ENCODE assay signal across 1 cellular context in the genomic region with DNA sequence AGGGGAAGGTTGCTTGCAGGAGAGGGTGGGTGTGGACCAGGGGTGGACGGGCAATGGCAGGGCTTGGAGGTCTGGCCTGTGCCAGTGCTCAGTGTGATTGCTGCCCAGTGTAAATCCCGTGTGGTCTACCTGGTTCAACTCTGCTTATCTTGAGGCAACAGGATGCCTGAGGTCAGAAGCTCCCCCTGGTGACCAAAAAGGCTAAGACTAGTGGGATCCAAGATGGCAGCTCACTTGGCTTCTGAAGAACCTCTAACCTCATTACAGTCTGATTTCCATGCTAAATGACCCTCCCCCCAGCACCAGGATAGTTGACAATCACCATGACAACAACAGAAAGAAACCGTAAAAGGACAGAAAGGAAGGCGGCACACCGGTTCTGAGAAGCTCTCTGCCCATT.
TF ChIP-seq lines count a peak whose summit lies in the region.

No MANE protein-coding gene starts in this region.

TF ChIP-seq in GM23338, 12 proteins besides CTCF, POLR2A, EP300 and RAD21 (continued from another document):
- TF ChIP-seq, protein P1, sequence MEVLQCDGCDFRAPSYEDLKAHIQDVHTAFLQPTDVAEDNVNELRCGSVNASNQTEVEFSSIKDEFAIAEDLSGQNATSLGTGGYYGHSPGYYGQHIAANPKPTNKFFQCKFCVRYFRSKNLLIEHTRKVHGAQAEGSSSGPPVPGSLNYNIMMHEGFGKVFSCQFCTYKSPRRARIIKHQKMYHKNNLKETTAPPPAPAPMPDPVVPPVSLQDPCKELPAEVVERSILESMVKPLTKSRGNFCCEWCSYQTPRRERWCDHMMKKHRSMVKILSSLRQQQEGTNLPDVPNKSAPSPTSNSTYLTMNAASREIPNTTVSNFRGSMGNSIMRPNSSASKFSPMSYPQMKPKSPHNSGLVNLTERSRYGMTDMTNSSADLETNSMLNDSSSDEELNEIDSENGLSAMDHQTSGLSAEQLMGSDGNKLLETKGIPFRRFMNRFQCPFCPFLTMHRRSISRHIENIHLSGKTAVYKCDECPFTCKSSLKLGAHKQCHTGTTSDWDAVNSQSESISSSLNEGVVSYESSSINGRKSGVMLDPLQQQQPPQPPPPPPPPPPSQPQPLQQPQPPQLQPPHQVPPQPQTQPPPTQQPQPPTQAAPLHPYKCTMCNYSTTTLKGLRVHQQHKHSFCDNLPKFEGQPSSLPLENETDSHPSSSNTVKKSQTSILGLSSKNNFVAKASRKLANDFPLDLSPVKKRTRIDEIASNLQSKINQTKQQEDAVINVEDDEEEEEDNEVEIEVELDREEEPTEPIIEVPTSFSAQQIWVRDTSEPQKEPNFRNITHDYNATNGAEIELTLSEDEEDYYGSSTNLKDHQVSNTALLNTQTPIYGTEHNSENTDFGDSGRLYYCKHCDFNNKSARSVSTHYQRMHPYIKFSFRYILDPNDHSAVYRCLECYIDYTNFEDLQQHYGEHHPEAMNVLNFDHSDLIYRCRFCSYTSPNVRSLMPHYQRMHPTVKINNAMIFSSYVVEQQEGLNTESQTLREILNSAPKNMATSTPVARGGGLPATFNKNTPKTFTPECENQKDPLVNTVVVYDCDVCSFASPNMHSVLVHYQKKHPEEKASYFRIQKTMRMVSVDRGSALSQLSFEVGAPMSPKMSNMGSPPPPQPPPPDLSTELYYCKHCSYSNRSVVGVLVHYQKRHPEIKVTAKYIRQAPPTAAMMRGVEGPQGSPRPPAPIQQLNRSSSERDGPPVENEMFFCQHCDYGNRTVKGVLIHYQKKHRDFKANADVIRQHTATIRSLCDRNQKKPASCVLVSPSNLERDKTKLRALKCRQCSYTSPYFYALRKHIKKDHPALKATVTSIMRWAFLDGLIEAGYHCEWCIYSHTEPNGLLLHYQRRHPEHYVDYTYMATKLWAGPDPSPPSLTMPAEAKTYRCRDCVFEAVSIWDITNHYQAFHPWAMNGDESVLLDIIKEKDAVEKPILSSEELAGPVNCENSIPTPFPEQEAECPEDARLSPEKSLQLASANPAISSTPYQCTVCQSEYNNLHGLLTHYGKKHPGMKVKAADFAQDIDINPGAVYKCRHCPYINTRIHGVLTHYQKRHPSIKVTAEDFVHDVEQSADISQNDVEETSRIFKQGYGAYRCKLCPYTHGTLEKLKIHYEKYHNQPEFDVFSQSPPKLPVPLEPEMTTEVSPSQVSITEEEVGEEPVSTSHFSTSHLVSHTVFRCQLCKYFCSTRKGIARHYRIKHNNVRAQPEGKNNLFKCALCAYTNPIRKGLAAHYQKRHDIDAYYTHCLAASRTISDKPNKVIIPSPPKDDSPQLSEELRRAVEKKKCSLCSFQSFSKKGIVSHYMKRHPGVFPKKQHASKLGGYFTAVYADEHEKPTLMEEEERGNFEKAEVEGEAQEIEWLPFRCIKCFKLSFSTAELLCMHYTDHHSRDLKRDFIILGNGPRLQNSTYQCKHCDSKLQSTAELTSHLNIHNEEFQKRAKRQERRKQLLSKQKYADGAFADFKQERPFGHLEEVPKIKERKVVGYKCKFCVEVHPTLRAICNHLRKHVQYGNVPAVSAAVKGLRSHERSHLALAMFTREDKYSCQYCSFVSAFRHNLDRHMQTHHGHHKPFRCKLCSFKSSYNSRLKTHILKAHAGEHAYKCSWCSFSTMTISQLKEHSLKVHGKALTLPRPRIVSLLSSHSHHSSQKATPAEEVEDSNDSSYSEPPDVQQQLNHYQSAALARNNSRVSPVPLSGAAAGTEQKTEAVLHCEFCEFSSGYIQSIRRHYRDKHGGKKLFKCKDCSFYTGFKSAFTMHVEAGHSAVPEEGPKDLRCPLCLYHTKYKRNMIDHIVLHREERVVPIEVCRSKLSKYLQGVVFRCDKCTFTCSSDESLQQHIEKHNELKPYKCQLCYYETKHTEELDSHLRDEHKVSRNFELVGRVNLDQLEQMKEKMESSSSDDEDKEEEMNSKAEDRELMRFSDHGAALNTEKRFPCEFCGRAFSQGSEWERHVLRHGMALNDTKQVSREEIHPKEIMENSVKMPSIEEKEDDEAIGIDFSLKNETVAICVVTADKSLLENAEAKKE (CRISPR knock-in tag; IDR thresholded peaks at IDR 0.05): no peak
